21 cellular contexts compared by ENCODE assay signal in genomic region chr7:13987395-13987794, GRCh38. TPM values are rescaled to one million over a fixed set of nuclear protein-coding genes. Genes with fewer than 3 reads are reported as not detected.
DNase-seq lines count a peak whose midpoint lies in the region; ATAC-seq and TF ChIP-seq lines count a peak whose summit lies in the region.
"Had no signal": no experiment of that assay in that cellular context is flagged by ENCODE, and none has a peak within 500 bp of the region (broad histone marks: within the 10 kb centered on the region; RNA-seq: fewer than 3 reads in every experiment).

No MANE protein-coding gene starts in this region.

- no peaks in the 10 kb centered on the region for H3K9me3 Mint-ChIP-seq in endodermal cell
- no peaks in the 10 kb centered on the region for H3K9me3 Mint-ChIP-seq in stimulated activated effector memory CD8-positive, alpha-beta T cell treated with anti-CD3 and anti-CD28 coated beads, Interleukin-12 subunit alpha, Interleukin-12 subunit beta, amount 100 ng/mL, for 72 hours
- H3K9me3 Mint-ChIP-seq: activated CD4-positive, alpha-beta memory T cell treated with anti-CD3 and anti-CD28 coated beads, Interleukin-2, amount 10 ng/mL, durations not matched to agents 7 days and 5 days; activated T-helper 17 cell treated with anti-CD3 and anti-CD28 coated beads, Interleukin-2, amount 50 U/mL, for 72 hours; CD8-positive, alpha-beta T cell; natural killer cell had no signal

- H3K4me1 ChIP-seq in HCT116 (ENCODE audit: control insufficient read depth in 1 of 2, insufficient read depth in 2 of 2, low read length in 2 of 2) (peaks cover 9 to 11% of the 10 kb centered on the region in 2 experiments; a peak in 3 of 4 replicates), endodermal cell (ENCODE audit: control insufficient read depth, insufficient read depth, low read length) (no peaks in the 10 kb centered on the region), neuron (ENCODE audit: insufficient read depth, low read length) (peaks cover 35% of the 10 kb centered on the region)

- no peak overlapping the region for H3K4me3 Mint-ChIP-seq in endodermal cell
- no peak overlapping the region for H3K4me3 Mint-ChIP-seq in stimulated activated effector memory CD8-positive, alpha-beta T cell treated with anti-CD3 and anti-CD28 coated beads, Interleukin-12 subunit alpha, Interleukin-12 subunit beta, amount 100 ng/mL, for 72 hours
- H3K4me3 Mint-ChIP-seq: activated CD4-positive, alpha-beta memory T cell treated with anti-CD3 and anti-CD28 coated beads, Interleukin-2, amount 10 ng/mL, durations not matched to agents 7 days and 5 days; activated T-helper 17 cell treated with anti-CD3 and anti-CD28 coated beads, Interleukin-2, amount 50 U/mL, for 72 hours; CD8-positive, alpha-beta T cell; natural killer cell had no signal

- H3K79me2 ChIP-seq in HCT116 (ENCODE audit: insufficient read depth, low read length), result no peaks in the 10 kb centered on the region

- peaks cover 33% of the 10 kb centered on the region for H3K4me1 Mint-ChIP-seq in endodermal cell
- H3K4me1 Mint-ChIP-seq in stimulated activated effector memory CD8-positive, alpha-beta T cell treated with anti-CD3 and anti-CD28 coated beads, Interleukin-12 subunit alpha, Interleukin-12 subunit beta, amount 100 ng/mL, for 72 hours, result no peaks in the 10 kb centered on the region
- H3K4me1 Mint-ChIP-seq: activated T-helper 17 cell treated with anti-CD3 and anti-CD28 coated beads, Interleukin-2, amount 50 U/mL, for 72 hours; natural killer cell had no signal

- TSS peak; percentile 10 for BruUV-seq in HCT116 (replicated peaks; lab: Mats Ljungman, UMichigan)

- POLR2A ChIA-PET in HCT116 (lab: Charles Lee), result no interaction called here

- TF ChIP-seq CTCF in HCT116 (IDR thresholded peaks at IDR 0.05 in 2 of 3, conservative IDR thresholded peaks at IDR 0.05 in 1 of 3; ENCODE audit: borderline replicate concordance in 1 of 3, insufficient read depth in 1 of 3, low read depth in 2 of 3, low read length in 2 of 3) (no peak), endodermal cell (conservative IDR thresholded peaks at IDR 0.05) (no peak)

- H3K36me3 ChIP-seq in HCT116 (ENCODE audit: control insufficient read depth in 1 of 2, insufficient read depth in 2 of 2, low read length in 2 of 2) (no peaks in the 10 kb centered on the region), endodermal cell (ENCODE audit: control insufficient read depth, insufficient read depth, low read length) (no peaks in the 10 kb centered on the region), neuron (ENCODE audit: insufficient read depth, low read length) (no peaks in the 10 kb centered on the region)
- H3K36me3 ChIP-seq: ascending aorta, right lobe of liver had no signal

- no peaks in the 10 kb centered on the region for H3K36me3 Mint-ChIP-seq in endodermal cell (ENCODE audit: low read depth)
- no peaks in the 10 kb centered on the region for H3K36me3 Mint-ChIP-seq in stimulated activated effector memory CD8-positive, alpha-beta T cell treated with anti-CD3 and anti-CD28 coated beads, Interleukin-12 subunit alpha, Interleukin-12 subunit beta, amount 100 ng/mL, for 72 hours
- H3K36me3 Mint-ChIP-seq: CD8-positive, alpha-beta T cell; natural killer cell had no signal

- RAD21 ChIA-PET in HCT116 (lab: Charles Lee; ENCODE audit: low non-redundant PET in 1 of 2, low total read pairs in 2 of 2, uncharacterized antibody in 2 of 2, unreplicated experiment in 2 of 2), result no interaction called here

- CTCF ChIA-PET in HCT116 (lab: Charles Lee), result no interaction called here

- H4K20me1 ChIP-seq in HCT116 (ENCODE audit: insufficient read depth), result no peaks in the 10 kb centered on the region

- H3K4me2 ChIP-seq in HCT116 (ENCODE audit: low read length), result no peak overlapping the region

- TF ChIP-seq RAD21 in HCT116 (IDR thresholded peaks at IDR 0.05; ENCODE audit: low read depth), result no peak

- no peak overlapping the region for H3K27ac ChIP-seq in HCT116 (ENCODE audit: low read depth, low read length)
- H3K27ac ChIP-seq in endodermal cell (ENCODE audit: low read depth, low read length), result no peak overlapping the region
- H3K27ac ChIP-seq: ascending aorta, right lobe of liver had no signal

- no peak overlapping the region for H3K9ac ChIP-seq in HCT116 (ENCODE audit: low read length)
- H3K9ac ChIP-seq in endodermal cell (ENCODE audit: extremely low read depth, low read length, poor library complexity, severe bottlenecking), result peak overlapping the region; percentile 81

- intact Hi-C loops in HCT116 (cut with micrococcal nuclease), result no loop called here

- no peaks in the 10 kb centered on the region for H3K9me2 ChIP-seq in HCT116 (ENCODE audit: insufficient read depth)

- no CpG with 5 or more reads among the region's 1 CpG for WGBS in endodermal cell (ENCODE audit: insufficient coverage in 1 of 2, insufficient read length in 1 of 2), 2 experiments

- no peaks in the 10 kb centered on the region for H3K27me3 Mint-ChIP-seq in endodermal cell (ENCODE audit: insufficient read depth)

- H2AFZ ChIP-seq in HCT116 (ENCODE audit: low read depth, low read length, poor library complexity, severe bottlenecking) (no peak overlapping the region), neuron (ENCODE audit: low read depth, low read length) (peak overlapping the region; percentile 99)

- H3K9me3 ChIP-seq in HCT116 (ENCODE audit: control insufficient read depth in 1 of 2, insufficient read depth in 1 of 2, low read depth in 1 of 2, low read length in 2 of 2) (no peaks in the 10 kb centered on the region), endodermal cell (ENCODE audit: control insufficient read depth, low read length) (no peaks in the 10 kb centered on the region), neuron (ENCODE audit: low read length) (no peaks in the 10 kb centered on the region)
- H3K9me3 ChIP-seq: ascending aorta, right lobe of liver had no signal

- ATAC-seq in HCT116, result no peak
- no peak for ATAC-seq in GM21737 (IDR thresholded peaks at IDR 0.05; ENCODE audit: unreplicated experiment)
- no peak for ATAC-seq in stimulated activated effector memory CD8-positive, alpha-beta T cell treated with anti-CD3 and anti-CD28 coated beads, Interleukin-12 subunit alpha, Interleukin-12 subunit beta, amount 100 ng/mL, for 72 hours
- no peak for ATAC-seq in HG03565 (IDR thresholded peaks at IDR 0.05; ENCODE audit: unreplicated experiment)
- ATAC-seq: activated T-helper 17 cell treated with anti-CD3 and anti-CD28 coated beads, Interleukin-2, amount 50 U/mL, for 72 hours; CD8-positive, alpha-beta T cell; left lobe of liver; natural killer cell; right lobe of liver had no signal

- H3K4me3 ChIP-seq in HCT116 (replicated peaks in 1 of 2; ENCODE audit: low read depth in 1 of 2, low read length in 2 of 2) (no peak overlapping the region), endodermal cell (ENCODE audit: low read length) (peak overlapping the region; percentile 95), neuron (ENCODE audit: low read length) (peak overlapping the region; percentile 79)

- H3K27ac Mint-ChIP-seq in endodermal cell, result no peak overlapping the region
- no peak overlapping the region for H3K27ac Mint-ChIP-seq in stimulated activated effector memory CD8-positive, alpha-beta T cell treated with anti-CD3 and anti-CD28 coated beads, Interleukin-12 subunit alpha, Interleukin-12 subunit beta, amount 100 ng/mL, for 72 hours
- H3K27ac Mint-ChIP-seq: activated CD4-positive, alpha-beta memory T cell treated with anti-CD3 and anti-CD28 coated beads, Interleukin-2, amount 10 ng/mL, durations not matched to agents 7 days and 5 days; activated T-helper 17 cell treated with anti-CD3 and anti-CD28 coated beads, Interleukin-2, amount 50 U/mL, for 72 hours; CD8-positive, alpha-beta T cell; natural killer cell had no signal

- H3K27me3 ChIP-seq in HCT116 (ENCODE audit: insufficient read depth, low read length), result no peaks in the 10 kb centered on the region
- H3K27me3 ChIP-seq in endodermal cell (ENCODE audit: control insufficient read depth, insufficient read depth, low read length, poor library complexity, severe bottlenecking), result no peaks in the 10 kb centered on the region
- H3K27me3 ChIP-seq in neuron (ENCODE audit: insufficient read depth, low read length), result no peaks in the 10 kb centered on the region
- H3K27me3 ChIP-seq: ascending aorta, right lobe of liver had no signal

- DNase-seq in HCT116 (ENCODE audit: low read depth, low spot score) (no peak), endodermal cell (no peak), SHP77 (lab: John Stamatoyannopoulos, UW) (no peak)
- DNase-seq in stimulated activated effector memory CD8-positive, alpha-beta T cell treated with anti-CD3 and anti-CD28 coated beads, Interleukin-12 subunit alpha, Interleukin-12 subunit beta, amount 100 ng/mL, for 72 hours (ENCODE audit: low spot score in 2 of 2), result no peak
- DNase-seq: activated CD4-positive, alpha-beta memory T cell treated with anti-CD3 and anti-CD28 coated beads, Interleukin-2, amount 10 ng/mL, durations not matched to agents 7 days and 5 days; CD8-positive, alpha-beta T cell; GDM1; glutamatergic neuron; Kasumi-1; natural killer cell; NCI-H187; right lobe of liver; SIG-M5; stimulated activated naive CD4-positive, alpha-beta T cell treated with Interleukin-2 at 50 U/mL for 16 hours had no signal

- no peak for TF ChIP-seq POLR2A in HCT116 (IDR thresholded peaks at IDR 0.05; ENCODE audit: borderline replicate concordance, extremely low read depth, insufficient read depth, insufficient read length)

TF ChIP-seq in HCT116, 20 proteins besides CTCF, POLR2A, EP300 and RAD21 (continues in another document):
- no peak for TF ChIP-seq CBX3 (IDR thresholded peaks at IDR 0.05; ENCODE audit: low read depth)
- TF ChIP-seq EZH2phosphoT487 (IDR thresholded peaks at IDR 0.05; ENCODE audit: borderline replicate concordance), result no peak
- TF ChIP-seq ELF1 (IDR thresholded peaks at IDR 0.05; ENCODE audit: borderline replicate concordance, low read depth), result no peak
- TF ChIP-seq ZNF274 (IDR thresholded peaks at IDR 0.05; ENCODE audit: low read depth, low read length), result no peak
- TF ChIP-seq TCF7L2 (IDR thresholded peaks at IDR 0.05; ENCODE audit: borderline replicate concordance, extremely low read depth, insufficient read depth, insufficient read length), result no peak
- TF ChIP-seq POLR2AphosphoS5 (IDR thresholded peaks at IDR 0.05; ENCODE audit: low read depth, low read length), result no peak

TF ChIP-seq in PFSK-1, 5 proteins besides CTCF, POLR2A, EP300 and RAD21:
- TF ChIP-seq SIN3A (IDR thresholded peaks at IDR 0.05; ENCODE audit: borderline replicate concordance, insufficient read depth, low read length) (no peak), POLR2AphosphoS5 (IDR thresholded peaks at IDR 0.05; ENCODE audit: low read depth, low read length) (peak; percentile 37; the same call in 1 of the 2 replicates)

RNA-seq across cellular contexts. Expression of gene ETV1, which starts 2.1 kb away (rescaled TPM):
- 23.3 TPM for total RNA-seq in HCT116 (2021; ENCODE audit: unreplicated experiment)
- polyA plus RNA-seq in HCT116 (2012), result 4.3 and 6.8 TPM in 2 replicates
- polyA plus RNA-seq in PFSK-1 (2012; ENCODE audit: insufficient read length, low read depth), result 204 TPM
- total RNA-seq in endodermal cell, result 10 to 100 TPM; 15.8 to 31.2 TPM
- polyA plus RNA-seq in endodermal cell (2013, experiment 1 of 2), result 43.7 TPM
- 49.3 TPM for polyA plus RNA-seq in endodermal cell (2013, experiment 2 of 2)
- total RNA-seq: CD8-positive, alpha-beta T cell had no signal

Comparison
In these comparisons a context has a peak if more than half of its experiments do, and no peak if none do; other contexts are left out.
1. H3K4me3 ChIP-seq: peak in endodermal cell (single experiment) and neuron (single experiment); none in HCT116 (0 of 2).